8 cellular contexts compared by ENCODE assay signal in genomic region chr7:124930173-124930623, GRCh38. TPM values are rescaled to one million over a fixed set of nuclear protein-coding genes. Genes with fewer than 3 reads are reported as not detected.
DNase-seq lines count a peak whose midpoint lies in the region; ATAC-seq and TF ChIP-seq lines count a peak whose summit lies in the region.

No MANE protein-coding gene starts in this region.

- intact Hi-C loops in activated CD8-positive, alpha-beta T cell treated with anti-CD3 and anti-CD28 coated beads for 36 hours (cut with micrococcal nuclease): no loop called here

- peak overlapping the region; percentile 96 for H3K27ac Mint-ChIP-seq in activated CD4-positive, alpha-beta T cell treated with anti-CD3 and anti-CD28 coated beads, Interleukin-2, amount 10 ng/mL, durations not matched to agents 7 days and 5 days
- H3K27ac Mint-ChIP-seq in activated CD8-positive, alpha-beta T cell treated with anti-CD3 and anti-CD28 coated beads for 36 hours: peak overlapping the region; percentile 99
- peak overlapping the region; percentile 93 to 97 (median 95) for H3K27ac Mint-ChIP-seq in immature natural killer cell

- no peaks in the 10 kb centered on the region for H3K9me3 Mint-ChIP-seq in activated CD4-positive, alpha-beta T cell treated with anti-CD3 and anti-CD28 coated beads, Interleukin-2, amount 10 ng/mL, durations not matched to agents 7 days and 5 days
- no peaks in the 10 kb centered on the region for H3K9me3 Mint-ChIP-seq in activated CD8-positive, alpha-beta T cell treated with anti-CD3 and anti-CD28 coated beads for 36 hours
- H3K9me3 Mint-ChIP-seq in immature natural killer cell: no peaks in the 10 kb centered on the region

- peak overlapping the region; percentile 66 for H3K27ac ChIP-seq in temporal lobe (ENCODE audit: low read depth, low read length)

- H3K4me1 Mint-ChIP-seq in activated CD4-positive, alpha-beta T cell treated with anti-CD3 and anti-CD28 coated beads, Interleukin-2, amount 10 ng/mL, durations not matched to agents 7 days and 5 days: peaks cover 38% of the 10 kb centered on the region
- peaks cover 28% of the 10 kb centered on the region for H3K4me1 Mint-ChIP-seq in activated CD8-positive, alpha-beta T cell treated with anti-CD3 and anti-CD28 coated beads for 36 hours (ENCODE audit: low read depth)
- H3K4me1 Mint-ChIP-seq in immature natural killer cell: peaks cover 22 to 49% of the 10 kb centered on the region in 2 donors

- POLR2A ChIA-PET in activated CD4-positive, alpha-beta T cell treated with anti-CD3 and anti-CD28 coated beads, Interleukin-2, amount 10 ng/mL, durations not matched to agents 7 days and 5 days (lab: Charles Lee): interaction anchor here (0.5 kb wide), 1 partner anchor 494 kb away, joined by 3 read pairs; no protein-coding TSS in a partner anchor
- POLR2A ChIA-PET in activated CD8-positive, alpha-beta T cell treated with anti-CD3 and anti-CD28 coated beads for 36 hours (lab: Charles Lee): no interaction called here

- TF ChIP-seq CTCF in activated CD8-positive, alpha-beta T cell treated with anti-CD3 and anti-CD28 coated beads for 36 hours (IDR thresholded peaks at IDR 0.05): no peak

- peaks cover 28% of the 10 kb centered on the region for H3K36me3 Mint-ChIP-seq in activated CD4-positive, alpha-beta T cell treated with anti-CD3 and anti-CD28 coated beads, Interleukin-2, amount 10 ng/mL, durations not matched to agents 7 days and 5 days (ENCODE audit: low read depth)
- peaks cover 23% of the 10 kb centered on the region for H3K36me3 Mint-ChIP-seq in activated CD8-positive, alpha-beta T cell treated with anti-CD3 and anti-CD28 coated beads for 36 hours (ENCODE audit: low read depth)
- H3K36me3 Mint-ChIP-seq in immature natural killer cell: peaks cover 0 to 8% (median 4%) of the 10 kb centered on the region in 3 donors

- no peak for ATAC-seq in activated CD8-positive, alpha-beta T cell treated with anti-CD3 and anti-CD28 coated beads for 36 hours
- ATAC-seq in HG03039 (IDR thresholded peaks at IDR 0.05; ENCODE audit: unreplicated experiment): no peak
- ATAC-seq in GM18502 (IDR thresholded peaks at IDR 0.05; ENCODE audit: poor library complexity, unreplicated experiment): no peak

- no peak for DNase-seq in activated CD4-positive, alpha-beta T cell treated with anti-CD3 and anti-CD28 coated beads, Interleukin-2, amount 10 ng/mL, durations not matched to agents 7 days and 5 days
- no peak for DNase-seq in activated CD4-positive, alpha-beta T cell treated with anti-CD3 and anti-CD28 coated beads, Interleukin-2, amount 50 U/mL, for 48 hours
- no peak for DNase-seq in activated CD8-positive, alpha-beta T cell treated with anti-CD3 and anti-CD28 coated beads for 36 hours
- DNase-seq in immature natural killer cell (no peak), hepatic stellate cell (ENCODE audit: low spot score) (no peak)

- peaks cover 6% of the 10 kb centered on the region for H3K27me3 Mint-ChIP-seq in activated CD4-positive, alpha-beta T cell treated with anti-CD3 and anti-CD28 coated beads, Interleukin-2, amount 10 ng/mL, durations not matched to agents 7 days and 5 days
- H3K27me3 Mint-ChIP-seq in activated CD8-positive, alpha-beta T cell treated with anti-CD3 and anti-CD28 coated beads for 36 hours: no peaks in the 10 kb centered on the region
- H3K27me3 Mint-ChIP-seq in immature natural killer cell (ENCODE audit: low read depth in 3 of 3): peaks cover 2 to 9% (median 8%) of the 10 kb centered on the region in 3 donors

- CTCF ChIA-PET in activated CD4-positive, alpha-beta T cell treated with anti-CD3 and anti-CD28 coated beads, Interleukin-2, amount 10 ng/mL, durations not matched to agents 7 days and 5 days (lab: Charles Lee): no interaction called here
- CTCF ChIA-PET in activated CD8-positive, alpha-beta T cell treated with anti-CD3 and anti-CD28 coated beads for 36 hours (lab: Charles Lee): interaction anchor here (1.1 to 1.4 kb wide), 2 partner anchors 9 to 10 kb away, joined by 3 to 4 read pairs; no protein-coding TSS in a partner anchor

- peak overlapping the region; percentile 99 for H3K4me3 Mint-ChIP-seq in activated CD4-positive, alpha-beta T cell treated with anti-CD3 and anti-CD28 coated beads, Interleukin-2, amount 10 ng/mL, durations not matched to agents 7 days and 5 days
- peak overlapping the region; percentile 97 for H3K4me3 Mint-ChIP-seq in activated CD8-positive, alpha-beta T cell treated with anti-CD3 and anti-CD28 coated beads for 36 hours
- peak overlapping the region; percentile 90 to 96 (median 92) for H3K4me3 Mint-ChIP-seq in immature natural killer cell

RNA-seq across cellular contexts. Expression of gene POT1, which starts 0.6 kb away (rescaled TPM):
- total RNA-seq in activated CD4-positive, alpha-beta T cell treated with anti-CD3 and anti-CD28 coated beads, Interleukin-2, amount 10 ng/mL, durations not matched to agents 7 days and 5 days: 10 to 100 TPM; 27.8 to 36.2 TPM
- 10 to 100 TPM; 31.4 to 32.8 TPM for total RNA-seq in activated CD8-positive, alpha-beta T cell treated with anti-CD3 and anti-CD28 coated beads for 36 hours
- polyA plus RNA-seq in immature natural killer cell: 10 to 100 TPM; 10.5 to 21.9 (median 19.3) TPM
- total RNA-seq in temporal lobe: 41.3 TPM
